ENCODE assay signal across 8 cellular contexts in the genomic region with DNA sequence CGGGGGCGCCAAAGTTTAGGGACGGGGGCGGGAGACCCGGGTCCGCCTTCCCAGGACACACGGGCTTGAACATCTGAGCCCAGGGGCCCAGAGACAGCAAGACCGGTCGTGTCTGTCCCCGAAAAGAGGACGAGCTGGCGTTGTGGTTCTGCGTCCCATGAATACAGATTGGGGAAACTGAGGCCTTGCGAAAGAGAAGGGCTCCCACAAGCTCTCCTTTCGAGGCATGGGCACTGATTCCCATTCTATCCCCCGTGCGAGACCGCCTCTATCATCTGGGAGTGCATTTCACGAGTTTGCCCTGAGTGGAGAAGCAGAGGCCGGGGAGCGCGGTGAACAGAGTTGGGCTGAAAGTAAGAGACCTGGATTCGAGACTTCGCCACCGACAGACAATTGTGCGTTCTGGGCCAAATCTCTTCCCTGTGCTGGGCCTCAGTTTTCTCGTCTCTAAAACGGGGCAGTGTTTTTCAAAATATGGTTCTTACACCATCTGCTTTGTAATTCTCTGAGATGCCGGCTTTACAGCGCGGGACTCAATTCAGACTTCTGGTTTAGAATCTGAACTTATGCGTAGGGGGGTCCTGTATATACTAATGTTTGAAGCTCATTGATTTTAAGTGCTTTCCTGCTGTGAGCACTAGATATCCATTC. TPM values are rescaled to one million over a fixed set of nuclear protein-coding genes. Genes with fewer than 3 reads are reported as not detected.
DNase-seq lines count a peak whose midpoint lies in the region; ATAC-seq and TF ChIP-seq lines count a peak whose summit lies in the region.

No MANE protein-coding gene starts in this region.

- peaks cover under 1% of the 10 kb centered on the region for H3K36me3 ChIP-seq in fibroblast of lung (ENCODE audit: control insufficient read depth, insufficient read depth, low read length)

- peak overlapping the region; percentile 70 for H3K4me3 ChIP-seq in GM12875 (ENCODE audit: low read depth, low read length)
- H3K4me3 ChIP-seq in fibroblast of lung (replicated peaks in 1 of 4; ENCODE audit: control extremely low read depth in 1 of 4, insufficient read depth in 1 of 4, low read depth in 3 of 4, low read length in 4 of 4): peak overlapping the region; percentile 80 to 98 (median 93)

- peak overlapping the region; percentile 99 for H3K4me3 Mint-ChIP-seq in activated B cell treated with CpG ODN at 0.5 μM for 24 hours

- no peaks in the 10 kb centered on the region for H4K20me1 ChIP-seq in fibroblast of lung (ENCODE audit: control insufficient read depth, extremely low read depth, insufficient read depth, low read length)

- H3K27ac Mint-ChIP-seq in activated B cell treated with CpG ODN at 0.5 μM for 24 hours: peak overlapping the region; percentile 96

- DNase-seq in activated B cell treated with CpG ODN at 0.5 μM for 24 hours (no peak), fibroblast of lung (ENCODE audit: low read depth in 2 of 2) (peak; percentile 29 to 31), omental fat pad (ENCODE audit: low spot score) (no peak), SKM-1 (lab: John Stamatoyannopoulos, UW; ENCODE audit: unreplicated experiment) (no peak), inferior parietal cortex (ENCODE audit: extremely low spot score) (no peak), iPS-NIHi7 (ENCODE audit: extremely low spot score) (no peak)

- H3K9me3 ChIP-seq in fibroblast of lung (ENCODE audit: control insufficient read depth, insufficient read depth, low read depth, low read length): no peaks in the 10 kb centered on the region

- H3K4me1 Mint-ChIP-seq in activated B cell treated with CpG ODN at 0.5 μM for 24 hours: peaks cover 30% of the 10 kb centered on the region

- peaks cover 14% of the 10 kb centered on the region for H3K36me3 Mint-ChIP-seq in activated B cell treated with CpG ODN at 0.5 μM for 24 hours (ENCODE audit: low read depth)

- CTCF ChIA-PET in activated B cell treated with CpG ODN at 0.5 μM for 24 hours (lab: Charles Lee): interaction anchor here (1.1 kb wide), 1 partner anchor 53 kb away, joined by 3 read pairs; a partner anchor contains a TSS

- no peaks in the 10 kb centered on the region for H3K27me3 Mint-ChIP-seq in activated B cell treated with CpG ODN at 0.5 μM for 24 hours

- no peaks in the 10 kb centered on the region for H3K9me3 Mint-ChIP-seq in activated B cell treated with CpG ODN at 0.5 μM for 24 hours

- H3K9ac ChIP-seq in fibroblast of lung (ENCODE audit: insufficient read depth, low read length): peak overlapping the region; percentile 86

- H3K27me3 ChIP-seq in fibroblast of lung (ENCODE audit: control insufficient read depth, insufficient read depth, low read length): no peaks in the 10 kb centered on the region

- peak; percentile 26 for ATAC-seq in HG03045 (IDR thresholded peaks at IDR 0.05; ENCODE audit: unreplicated experiment)
- ATAC-seq in activated B cell treated with CpG ODN at 0.5 μM for 24 hours (ENCODE audit: low read depth): peak; percentile 40
- ATAC-seq in omental fat pad (ENCODE audit: low FRiP score): peak; percentile 53

- peak overlapping the region; percentile 93 for H3K27ac ChIP-seq in fibroblast of lung (ENCODE audit: insufficient read depth, low read length)

- POLR2A ChIA-PET in activated B cell treated with CpG ODN at 0.5 μM for 24 hours (lab: Charles Lee): interaction anchor here (0.6 to 2.8 kb wide), 13 partner anchors 28 to 845 kb away, joined by 3 to 20 read pairs (median 5); a partner anchor contains a TSS

- peaks cover 32% of the 10 kb centered on the region for H3K79me2 ChIP-seq in fibroblast of lung (ENCODE audit: control insufficient read depth, insufficient read depth, low read length)

- H2AFZ ChIP-seq in fibroblast of lung (ENCODE audit: low read length): peak overlapping the region; percentile 87

- peak overlapping the region; percentile 85 for H3K4me2 ChIP-seq in fibroblast of lung (ENCODE audit: extremely low read depth, insufficient read depth, low read length)

- TF ChIP-seq CTCF in GM12875 (IDR thresholded peaks at IDR 0.05; ENCODE audit: borderline replicate concordance, insufficient read depth, low read depth, low read length) (no peak), activated B cell treated with CpG ODN at 0.5 μM for 24 hours (IDR thresholded peaks at IDR 0.05) (no peak), fibroblast of lung (conservative IDR thresholded peaks at IDR 0.05 in 1 of 2, IDR thresholded peaks at IDR 0.05 in 1 of 2; ENCODE audit: low read depth in 1 of 2, low read length in 2 of 2) (no peak), omental fat pad (IDR thresholded peaks at IDR 0.05) (no peak)

- intact Hi-C loops in activated B cell treated with CpG ODN at 0.5 μM for 24 hours (cut with micrococcal nuclease): loop anchor here (1.0 to 2.0 kb wide), 2 partner anchors 52 to 76 kb away; a partner anchor contains a TSS

- peaks cover 7% of the 10 kb centered on the region for H3K4me1 ChIP-seq in fibroblast of lung (ENCODE audit: control insufficient read depth, extremely low read depth, insufficient read depth, low read length)

RNA-seq across cellular contexts. Expression of a gene that starts 0.5 kb away (rescaled TPM):
- 19.0 and 20.7 TPM in 2 replicates for total RNA-seq in activated B cell treated with CpG ODN at 0.5 μM for 24 hours
- total RNA-seq in fibroblast of lung: 25.7 and 31.2 TPM in 2 replicates
- 55.8 and 56.1 TPM in 2 replicates for polyA plus RNA-seq in fibroblast of lung
- polyA plus RNA-seq in fibroblast of lung (2012): 33.1 and 36.3 TPM in 2 replicates
- polyA minus RNA-seq in fibroblast of lung (ENCODE audit: low replicate concordance): 41.9 and 43.5 TPM in 2 replicates
- total RNA-seq in omental fat pad: 10 to 100 TPM; 25.1 to 39.4 (median 30.0) TPM

RNA-seq across cellular contexts. Expression of a gene that starts 20.1 kb away (rescaled TPM):
- total RNA-seq in activated B cell treated with CpG ODN at 0.5 μM for 24 hours (not detected in 2 replicates), fibroblast of lung (0.33 TPM in 1 of 2 replicates, not detected in the other), omental fat pad (not detected)
- 0.18 and 0.61 TPM in 2 replicates for polyA plus RNA-seq in fibroblast of lung
- polyA plus RNA-seq in fibroblast of lung (2012): 0.16 and 0.92 TPM in 2 replicates
- 0.43 TPM in 1 of 2 replicates, not detected in the other for polyA minus RNA-seq in fibroblast of lung (ENCODE audit: low replicate concordance)

RNA-seq across cellular contexts. Expression of a gene that starts 37.7 kb away (rescaled TPM):
- total RNA-seq in activated B cell treated with CpG ODN at 0.5 μM for 24 hours (0.12 and 0.16 TPM in 2 replicates), fibroblast of lung (0.26 and 0.33 TPM in 2 replicates), omental fat pad (under 1 TPM; 0.24 to 0.84 (median 0.42) TPM)
- polyA plus RNA-seq in fibroblast of lung: 0.17 and 0.23 TPM in 2 replicates
- 0.44 and 0.45 TPM in 2 replicates for polyA plus RNA-seq in fibroblast of lung (2012)
- 0.27 TPM in 1 of 2 replicates, not detected in the other for polyA minus RNA-seq in fibroblast of lung (ENCODE audit: low replicate concordance)

RNA-seq across cellular contexts. Expression of a gene that starts 51.6 kb away (rescaled TPM):
- total RNA-seq in activated B cell treated with CpG ODN at 0.5 μM for 24 hours (15.3 and 17.7 TPM in 2 replicates), fibroblast of lung (13.9 and 20.0 TPM in 2 replicates), omental fat pad (10 to 100 TPM; 32.0 to 66.2 (median 40.7) TPM)
- 3.4 and 4.0 TPM in 2 replicates for polyA plus RNA-seq in fibroblast of lung
- 10.5 and 12.9 TPM in 2 replicates for polyA plus RNA-seq in fibroblast of lung (2012)
- polyA minus RNA-seq in fibroblast of lung (ENCODE audit: low replicate concordance): 42.1 and 66.1 TPM in 2 replicates

RNA-seq across cellular contexts. Expression of a gene that starts 53.1 kb away (rescaled TPM):
- total RNA-seq in activated B cell treated with CpG ODN at 0.5 μM for 24 hours (9.0 and 9.5 TPM in 2 replicates), fibroblast of lung (127 and 132 TPM in 2 replicates), omental fat pad (100 to 1,000 TPM; 162 to 346 (median 230) TPM)
- 93.5 and 130 TPM in 2 replicates for polyA plus RNA-seq in fibroblast of lung
- 194 and 266 TPM in 2 replicates for polyA plus RNA-seq in fibroblast of lung (2012)
- polyA minus RNA-seq in fibroblast of lung (ENCODE audit: low replicate concordance): 41.9 and 111 TPM in 2 replicates

Comparison
In these comparisons a context has a peak if more than half of its experiments do, and no peak if none do; other contexts are left out.
1. DNase-seq: peak in fibroblast of lung (2 of 2); none in activated B cell treated with CpG ODN at 0.5 μM for 24 hours (single experiment), omental fat pad (single experiment), SKM-1 (single experiment), inferior parietal cortex (single experiment) and iPS-NIHi7 (single experiment).
2. Peak in every context shown above with its lines, with median percentiles within 50 percentile points of each other: ATAC-seq.